ENCODE assay signal across 9 cellular contexts in the genomic region with DNA sequence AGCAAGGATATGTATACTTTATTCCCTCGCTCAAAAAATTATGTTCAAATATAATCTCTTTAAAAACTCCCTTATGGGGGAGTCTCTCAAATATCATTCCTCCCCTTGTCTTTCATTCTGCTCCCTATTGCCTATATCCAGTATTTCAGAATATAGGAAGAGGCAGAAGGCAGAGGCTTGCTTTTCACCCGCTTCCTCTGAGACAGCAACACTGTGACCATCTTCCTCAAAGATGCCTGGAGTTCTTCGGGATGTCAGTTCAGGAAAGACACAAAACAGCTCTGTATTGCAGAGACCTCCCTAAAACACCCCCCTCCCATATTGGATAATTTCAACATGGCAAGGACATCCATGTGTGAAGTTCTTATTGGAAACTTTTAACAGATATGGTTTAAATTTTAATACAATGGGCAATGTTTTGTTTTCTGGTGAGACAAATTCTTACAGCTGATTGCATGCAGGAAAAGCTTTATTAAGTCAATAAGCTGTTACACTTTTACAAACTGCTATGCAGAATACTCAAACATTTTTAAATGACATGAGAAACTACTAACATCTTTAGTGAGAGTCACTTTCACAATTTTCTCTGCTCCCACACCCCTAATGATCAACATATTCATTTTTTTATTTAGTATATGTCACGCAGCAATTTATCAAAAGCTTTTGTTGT. TPM values are rescaled to one million over a fixed set of nuclear protein-coding genes. Genes with fewer than 3 reads are reported as not detected.
"Had no signal": no experiment of that assay in that cellular context is flagged by ENCODE, and none has a peak within 500 bp of the region (broad histone marks: within the 10 kb centered on the region; RNA-seq: fewer than 3 reads in every experiment).

No MANE protein-coding gene starts in this region.

- FAIRE-seq: H54, HTR-8/SVneo had no signal

- H3K4me3 ChIP-seq: GM23338 had no signal

- H2AFZ ChIP-seq: GM23338 had no signal

- ATAC-seq: GM23338 had no signal

- DNase-seq: H9, HCEC 1CT, IMR-90, KBM-7 had no signal

- H3K4me2 ChIP-seq: GM23338 had no signal

RNA-seq across cellular contexts. Expression of a gene that starts 4.8 kb away (rescaled TPM):
- total RNA-seq: H1, H9, HT-29 had no signal
